ENCODE assay signal across 18 cellular contexts in the genomic region with DNA sequence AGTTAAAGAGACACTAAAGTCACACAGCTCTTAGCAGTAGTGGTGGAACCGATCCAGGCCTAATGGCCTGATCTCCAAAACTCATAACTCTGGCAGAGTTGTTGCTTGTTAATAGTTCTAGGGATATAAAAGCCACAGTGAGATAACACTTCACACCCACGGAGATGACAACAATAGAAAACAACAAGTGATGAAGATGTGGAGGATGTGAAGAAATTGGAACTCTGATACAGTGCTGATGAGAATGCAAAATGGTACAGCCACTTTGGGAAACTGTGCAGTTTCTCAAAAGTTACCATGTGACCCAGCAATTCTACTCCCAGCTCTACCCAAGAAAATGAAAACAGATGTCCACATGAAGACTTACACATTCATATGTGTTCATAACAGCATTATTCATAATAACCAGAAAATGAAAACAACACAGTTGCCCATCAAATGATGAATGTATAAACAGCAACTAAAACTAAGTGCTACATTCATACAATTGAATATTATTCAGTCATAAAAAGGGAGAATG. TPM values are rescaled to one million over a fixed set of nuclear protein-coding genes. Genes with fewer than 3 reads are reported as not detected.
DNase-seq lines count a peak whose midpoint lies in the region; ATAC-seq, FAIRE-seq and TF ChIP-seq lines count a peak whose summit lies in the region.
"Had no signal": no experiment of that assay in that cellular context is flagged by ENCODE, and none has a peak within 500 bp of the region (broad histone marks: within the 10 kb centered on the region; RNA-seq: fewer than 3 reads in every experiment).

No MANE protein-coding gene starts in this region.

- ATAC-seq in GM18517 (IDR thresholded peaks at IDR 0.05; ENCODE audit: unreplicated experiment), result no peak
- ATAC-seq in HG03520 (IDR thresholded peaks at IDR 0.05; ENCODE audit: unreplicated experiment), result no peak

- peaks cover 0 to 3% (median 0%) of the 10 kb centered on the region in 8 donors for H3K9me3 Mint-ChIP-seq in CD4-positive, alpha-beta memory T cell
- H3K9me3 Mint-ChIP-seq in activated T-helper 1 cell treated with anti-CD3 and anti-CD28 coated beads, Interleukin-12 subunit alpha, Interleukin-12 subunit beta, Interleukin-2, Interleukin-4 antibody, amounts not matched to agents 30 ng/mL and 10 ng/mL and 1 ng/mL, durations not matched to agents 14 hours and 24 hours and 36 hours, result no peaks in the 10 kb centered on the region

- no peaks in the 10 kb centered on the region for H3K9me3 ChIP-seq in BLaER1
- H3K9me3 ChIP-seq in CD4-positive, alpha-beta memory T cell (ENCODE audit: control insufficient read depth in 1 of 2, low read length in 2 of 2), result no peaks in the 10 kb centered on the region
- H3K9me3 ChIP-seq: tibial nerve had no signal

- TF ChIP-seq CTCF in fibroblast of pulmonary artery (IDR thresholded peaks at IDR 0.05; ENCODE audit: low read length, missing control alignments), result no peak

- no peak for FAIRE-seq in H54 (lab: Jason Lieb, UNC)
- FAIRE-seq: endometrium, islet of Langerhans had no signal

- POLR2A ChIA-PET in CD4-positive, alpha-beta memory T cell (lab: Charles Lee; ENCODE audit: partially characterized antibody), result interaction anchor here (0.7 to 3.4 kb wide), 9 partner anchors 19 to 75 kb away, joined by 3 to 25 read pairs (median 5); no protein-coding TSS in a partner anchor

- H3K27me3 ChIP-seq in BLaER1, result no peaks in the 10 kb centered on the region
- no peaks in the 10 kb centered on the region for H3K27me3 ChIP-seq in CD4-positive, alpha-beta memory T cell (ENCODE audit: insufficient read depth, low read length)
- H3K27me3 ChIP-seq: tibial nerve had no signal

- CTCF ChIA-PET in CD4-positive, alpha-beta memory T cell (lab: Charles Lee; ENCODE audit: partially characterized antibody), result interaction anchor here (0.9 to 12.3 kb wide), 13 partner anchors 9 to 219 kb away, joined by 3 to 208 read pairs (median 5); no protein-coding TSS in a partner anchor

- peaks cover 81% of the 10 kb centered on the region for H4K20me1 ChIP-seq in BLaER1

- H3K4me1 Mint-ChIP-seq in CD4-positive, alpha-beta memory T cell, result peaks cover 53 to 79% (median 64%) of the 10 kb centered on the region in 4 donors
- H3K4me1 Mint-ChIP-seq in activated T-helper 1 cell treated with anti-CD3 and anti-CD28 coated beads, Interleukin-12 subunit alpha, Interleukin-12 subunit beta, Interleukin-2, Interleukin-4 antibody, amounts not matched to agents 30 ng/mL and 10 ng/mL and 1 ng/mL, durations not matched to agents 14 hours and 24 hours and 36 hours (ENCODE audit: low read depth), result peaks cover 78% of the 10 kb centered on the region

- 0 out of 2 replicates have a peak overlapping the region, but pooled peaks have one; percentile 8 for H3K4me3 ChIP-seq in BLaER1
- no peak overlapping the region for H3K4me3 ChIP-seq in CD4-positive, alpha-beta memory T cell (ENCODE audit: low read length in 2 of 2)
- H3K4me3 ChIP-seq in fibroblast of pulmonary artery (replicated peaks; ENCODE audit: low read depth, low read length), result no peak overlapping the region
- H3K4me3 ChIP-seq: tibial nerve had no signal

- peaks cover 6% of the 10 kb centered on the region; the same call in 1 of the 2 replicates for H3K36me3 ChIP-seq in BLaER1
- H3K36me3 ChIP-seq in CD4-positive, alpha-beta memory T cell (ENCODE audit: insufficient read depth, low read length), result no peaks in the 10 kb centered on the region
- H3K36me3 ChIP-seq: tibial nerve had no signal

- TF ChIP-seq POLR2A in H54 (IDR thresholded peaks at IDR 0.05; ENCODE audit: low read depth, low read length), result no peak

- H3K9ac ChIP-seq in BLaER1, result no peak overlapping the region

- peak overlapping the region; percentile 62 to 96 (median 89) for H3K27ac Mint-ChIP-seq in CD4-positive, alpha-beta memory T cell
- peak overlapping the region; percentile 89 for H3K27ac Mint-ChIP-seq in activated T-helper 1 cell treated with anti-CD3 and anti-CD28 coated beads, Interleukin-12 subunit alpha, Interleukin-12 subunit beta, Interleukin-2, Interleukin-4 antibody, amounts not matched to agents 30 ng/mL and 10 ng/mL and 1 ng/mL, durations not matched to agents 14 hours and 24 hours and 36 hours

- H3K36me3 Mint-ChIP-seq in CD4-positive, alpha-beta memory T cell, result peaks cover 0 to 7% of the 10 kb centered on the region in 2 donors
- H3K36me3 Mint-ChIP-seq in activated T-helper 1 cell treated with anti-CD3 and anti-CD28 coated beads, Interleukin-12 subunit alpha, Interleukin-12 subunit beta, Interleukin-2, Interleukin-4 antibody, amounts not matched to agents 30 ng/mL and 10 ng/mL and 1 ng/mL, durations not matched to agents 14 hours and 24 hours and 36 hours (ENCODE audit: low read depth), result peaks cover 19% of the 10 kb centered on the region

- H3K27me3 Mint-ChIP-seq in CD4-positive, alpha-beta memory T cell, result no peaks in the 10 kb centered on the region
- H3K27me3 Mint-ChIP-seq in activated T-helper 1 cell treated with anti-CD3 and anti-CD28 coated beads, Interleukin-12 subunit alpha, Interleukin-12 subunit beta, Interleukin-2, Interleukin-4 antibody, amounts not matched to agents 30 ng/mL and 10 ng/mL and 1 ng/mL, durations not matched to agents 14 hours and 24 hours and 36 hours (ENCODE audit: insufficient read depth), result no peaks in the 10 kb centered on the region

- DNase-seq in CD4-positive, alpha-beta memory T cell, result peak in 1 of 5 donors; percentile 8
- no peak for DNase-seq in activated T-helper 1 cell treated with anti-CD3 and anti-CD28 coated beads, Interleukin-12 subunit alpha, Interleukin-12 subunit beta, Interleukin-2, Interleukin-4 antibody, amounts not matched to agents 30 ng/mL and 10 ng/mL and 1 ng/mL, durations not matched to agents 14 hours and 24 hours and 36 hours (ENCODE audit: low spot score)
- DNase-seq in fibroblast of pulmonary artery (ENCODE audit: low read depth) (peak; percentile 42), H54 (ENCODE audit: insufficient read length, low spot score) (no peak)
- no peak for DNase-seq in activated CD8-positive, alpha-beta memory T cell treated with anti-CD3 and anti-CD28 coated beads, Interleukin-2, amount 50 U/mL, for 4 hours
- DNase-seq: amniotic stem cell; NCI-H1694; NCI-H226; NK-92 treated with Interleukin-12 subunit alpha and Interleukin-12 subunit beta, amount 100 ng/mL, for 24 hours; SHP77; stimulated activated CD4-positive, alpha-beta T cell treated with anti-CD3 and anti-CD28 coated beads, Interleukin-1b, Interleukin-23, amount 100 ng/mL, for 48 hours; T1000 had no signal

- peak overlapping the region in 1 of 8 donors; percentile 18 for H3K4me3 Mint-ChIP-seq in CD4-positive, alpha-beta memory T cell
- H3K4me3 Mint-ChIP-seq in activated T-helper 1 cell treated with anti-CD3 and anti-CD28 coated beads, Interleukin-12 subunit alpha, Interleukin-12 subunit beta, Interleukin-2, Interleukin-4 antibody, amounts not matched to agents 30 ng/mL and 10 ng/mL and 1 ng/mL, durations not matched to agents 14 hours and 24 hours and 36 hours, result peak overlapping the region; percentile 6

- peaks cover 86% of the 10 kb centered on the region for H3K4me1 ChIP-seq in BLaER1
- H3K4me1 ChIP-seq in CD4-positive, alpha-beta memory T cell (ENCODE audit: insufficient read depth, low read length), result peaks cover 75% of the 10 kb centered on the region

- intact Hi-C loops in CD4-positive, alpha-beta memory T cell (cut with micrococcal nuclease), result no loop called here
- intact Hi-C loops in activated T-helper 1 cell treated with anti-CD3 and anti-CD28 coated beads, Interleukin-12 subunit alpha, Interleukin-12 subunit beta, Interleukin-2, Interleukin-4 antibody, amounts not matched to agents 30 ng/mL and 10 ng/mL and 1 ng/mL, durations not matched to agents 14 hours and 24 hours and 36 hours (cut with micrococcal nuclease), result no loop called here

- no peak overlapping the region for H3K27ac ChIP-seq in BLaER1
- peak overlapping the region; percentile 17 for H3K27ac ChIP-seq in CD4-positive, alpha-beta memory T cell (ENCODE audit: low read depth, low read length)

- H3K4me2 ChIP-seq in BLaER1, result peak overlapping the region; percentile 90

RNA-seq across cellular contexts. Expression of gene CMTM7, which starts 3.9 kb away (rescaled TPM):
- 10 to 100 TPM; 44.2 to 48.0 TPM for total RNA-seq in CD4-positive, alpha-beta memory T cell
- 100 to 1,000 TPM in 1 of 2 donors, 10 to 100 TPM in 1; 83.4 to 137 TPM for polyA plus RNA-seq in CD4-positive, alpha-beta memory T cell
- 50.6 and 59.7 TPM in 2 replicates for total RNA-seq in activated T-helper 1 cell treated with anti-CD3 and anti-CD28 coated beads, Interleukin-12 subunit alpha, Interleukin-12 subunit beta, Interleukin-2, Interleukin-4 antibody, amounts not matched to agents 30 ng/mL and 10 ng/mL and 1 ng/mL, durations not matched to agents 14 hours and 24 hours and 36 hours
